In genomic region chr13:79870123-79870522, GRCh38 we compare ENCODE assay signal across 20 cellular contexts.
DNase-seq lines count a peak whose midpoint lies in the region; TF ChIP-seq lines count a peak whose summit lies in the region.
"Had no signal": no experiment of that assay in that cellular context is flagged by ENCODE, and none has a peak within 500 bp of the region (broad histone marks: within the 10 kb centered on the region; RNA-seq: fewer than 3 reads in every experiment).

No MANE protein-coding gene starts in this region.

- no peaks in the 10 kb centered on the region for H3K36me3 ChIP-seq in HEK293 (ENCODE audit: control insufficient read depth in 2 of 2, insufficient read depth in 1 of 2, low read length in 2 of 2)
- no peaks in the 10 kb centered on the region for H3K36me3 ChIP-seq in parathyroid adenoma (ENCODE audit: control insufficient read depth, insufficient read depth, low read length)
- H3K36me3 ChIP-seq: ascending aorta, sigmoid colon, SJCRH30 had no signal

- no peaks in the 10 kb centered on the region for H3K9me3 ChIP-seq in HEK293 (ENCODE audit: control insufficient read depth, insufficient read depth, low read depth, low read length)
- no peaks in the 10 kb centered on the region for H3K9me3 ChIP-seq in parathyroid adenoma (ENCODE audit: control insufficient read depth, low read length)
- H3K9me3 ChIP-seq: ascending aorta, sigmoid colon had no signal

- H2AFZ ChIP-seq in parathyroid adenoma = no peak overlapping the region

- in situ Hi-C loops in GM13977 (cut with MboI; ENCODE audit: low pct_unique_long_range_greater_than_20kb, low sequenced_read_pairs, unreplicated experiment) = no loop called here

- no peak overlapping the region for H3K9ac ChIP-seq in parathyroid adenoma

- DNase-seq in astrocyte of the hippocampus (ENCODE audit: low read depth, low spot score) = peak; percentile 59
- DNase-seq in glomerular visceral epithelial cell (ENCODE audit: extremely low spot score) = peak; percentile 9
- no peak for DNase-seq in GM10248 (ENCODE audit: extremely low spot score)
- no peak for DNase-seq in GM13977 (ENCODE audit: low spot score)
- DNase-seq in T-helper 2 cell = no peak
- DNase-seq: activated CD4-positive, alpha-beta memory T cell treated with anti-CD3 and anti-CD28 coated beads, Interleukin-2, amount 10 ng/mL, durations not matched to agents 7 days and 5 days; activated effector memory CD4-positive, alpha-beta T cell treated with Interleukin-2 at 50 U/mL for 16 hours; effector memory CD4-positive, alpha-beta T cell; GDM1; GOT3; left ventricle myocardium superior; natural killer cell; NCI-H2227 treated with DMSO at 0.1 percent for 48 hours; sigmoid colon; stimulated activated naive CD4-positive, alpha-beta T cell treated with Interleukin-2 at 50 U/mL for 16 hours had no signal

- H3K27me3 ChIP-seq in parathyroid adenoma (ENCODE audit: control insufficient read depth, insufficient read depth, low read length) = no peaks in the 10 kb centered on the region
- H3K27me3 ChIP-seq: ascending aorta, sigmoid colon had no signal

- POLR2A ChIA-PET in HEK293 (lab: Yijun Ruan, JAX) (no interaction called here), GM10248 (lab: Yijun Ruan, JAX) (no interaction called here)

- H3K4me3 ChIP-seq in HEK293 (ENCODE audit: low read depth, low read length) = no peak overlapping the region
- H3K4me3 ChIP-seq in parathyroid adenoma (ENCODE audit: low read depth, low read length) = no peak overlapping the region
- H3K4me3 ChIP-seq: ascending aorta, sigmoid colon, SJCRH30 had no signal

- no peak overlapping the region for H3K27ac ChIP-seq in HEK293 (ENCODE audit: extremely low read depth, low read depth, low read length)
- H3K27ac ChIP-seq in parathyroid adenoma = no peak overlapping the region
- H3K27ac ChIP-seq: ascending aorta, C4-2B, sigmoid colon, SJCRH30 had no signal

- CTCF ChIA-PET in HEK293 (lab: Yijun Ruan, JAX) = interaction anchor here (0.6 kb wide), 2 partner anchors 71 to 100 kb away, joined by 3 to 4 read pairs; no protein-coding TSS in a partner anchor
- CTCF ChIA-PET in GM10248 (lab: Yijun Ruan, JAX) = no interaction called here

- H3K4me1 ChIP-seq in HEK293 (ENCODE audit: control insufficient read depth, insufficient read depth, low read length) = no peaks in the 10 kb centered on the region
- no peaks in the 10 kb centered on the region for H3K4me1 ChIP-seq in parathyroid adenoma
- H3K4me1 ChIP-seq: ascending aorta, sigmoid colon had no signal

- TF ChIP-seq CTCF in HEK293 (tag by site-specific recombination; IDR thresholded peaks at IDR 0.05) = no peak
- no peak for TF ChIP-seq CTCF in parathyroid adenoma (IDR thresholded peaks at IDR 0.05)
- TF ChIP-seq CTCF in GM10248 (IDR thresholded peaks at IDR 0.05; ENCODE audit: control extremely low read depth, extremely low read depth, low read depth, missing control alignments) = no peak
- TF ChIP-seq CTCF in GM13977 (IDR thresholded peaks at IDR 0.05; ENCODE audit: extremely low read depth, insufficient read depth, missing control alignments) = no peak

- peak overlapping the region; percentile 56 for H3K4me2 ChIP-seq in parathyroid adenoma (ENCODE audit: low read length)

- no peaks in the 10 kb centered on the region for H3K79me2 ChIP-seq in parathyroid adenoma

TF ChIP-seq in HEK293, 187 proteins besides CTCF, POLR2A, EP300 and RAD21:
- TF ChIP-seq ZNF324 (tag by site-specific recombination; IDR thresholded peaks at IDR 0.05) (no peak), ZNF660 (tag by site-specific recombination; IDR thresholded peaks at IDR 0.05) (0 out of 2 replicates have a peak, but pooled peaks have one; percentile 15), ZNF449 (tag by site-specific recombination; IDR thresholded peaks at IDR 0.05) (no peak), ZNF133 (tag by site-specific recombination; IDR thresholded peaks at IDR 0.05) (no peak), RBAK (tag by site-specific recombination; IDR thresholded peaks at IDR 0.05) (no peak), ZBTB17 (tag by site-specific recombination; IDR thresholded peaks at IDR 0.05) (no peak), ZNF221 (tag by site-specific recombination; IDR thresholded peaks at IDR 0.05; ENCODE audit: borderline replicate concordance) (no peak), ATF2 (tag by site-specific recombination; IDR thresholded peaks at IDR 0.05; ENCODE audit: low read depth) (peak; percentile 81), SCRT2 (tag by site-specific recombination; IDR thresholded peaks at IDR 0.05) (0 out of 2 replicates have a peak, but pooled peaks have one; percentile 9), ZNF704 (tag by site-specific recombination; IDR thresholded peaks at IDR 0.05) (no peak), PRDM1 (tag by site-specific recombination; IDR thresholded peaks at IDR 0.05) (0 out of 2 replicates have a peak, but pooled peaks have one; percentile 47), ZNF629 (tag by site-specific recombination; IDR thresholded peaks at IDR 0.05) (0 out of 2 replicates have a peak, but pooled peaks have one; percentile 38), ZNF76 (tag by site-specific recombination; IDR thresholded peaks at IDR 0.05; ENCODE audit: borderline replicate concordance, low read depth) (no peak), ZNF664 (tag by site-specific recombination; IDR thresholded peaks at IDR 0.05) (peak; percentile 60)

Comparison
In these comparisons a context has a peak if more than half of its experiments do, and no peak if none do; other contexts are left out.
1. DNase-seq: peak in astrocyte of the hippocampus (single experiment) and glomerular visceral epithelial cell (single experiment); none in GM10248 (single experiment), GM13977 (single experiment) and T-helper 2 cell (0 of 5).